Comparison of ENCODE assay signal across 9 cellular contexts in the genomic region with DNA sequence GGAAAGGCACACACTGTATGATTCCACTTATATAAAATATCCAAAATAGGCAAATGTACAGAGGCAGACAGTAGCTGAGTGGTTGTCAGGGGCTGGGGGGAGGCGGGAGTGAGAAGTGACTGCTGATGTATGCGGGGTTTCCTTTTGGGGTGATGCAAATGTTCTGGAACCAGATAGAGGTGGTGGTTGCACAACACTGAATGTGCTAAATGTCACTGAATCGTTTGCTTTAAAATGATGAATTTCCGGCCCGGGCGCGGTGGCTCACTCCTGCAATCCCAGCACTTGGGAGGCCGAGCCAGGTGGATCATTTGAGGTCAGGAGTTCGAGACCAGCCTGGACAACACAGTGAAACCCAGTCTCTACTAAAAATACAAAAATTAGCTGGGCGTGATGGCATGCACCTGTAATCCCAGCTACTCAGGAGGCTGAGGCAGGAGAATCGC. TPM values are rescaled to one million over a fixed set of nuclear protein-coding genes. Genes with fewer than 3 reads are reported as not detected.
DNase-seq lines count a peak whose midpoint lies in the region; ATAC-seq and TF ChIP-seq lines count a peak whose summit lies in the region.
"Not testable (repeated sequence)": the region's sequence is repeated elsewhere in the genome, so short reads cannot be mapped to it uniquely, and the experiment has no call there.
"Had no signal": no experiment of that assay in that cellular context is flagged by ENCODE, and none has a peak within 500 bp of the region (broad histone marks: within the 10 kb centered on the region; RNA-seq: fewer than 3 reads in every experiment).

No MANE protein-coding gene starts in this region.

- CTCF ChIA-PET in CD4-positive, alpha-beta T cell (lab: Charles Lee): interaction anchor here (1.0 to 1.5 kb wide), 4 partner anchors 25 to 93 kb away, joined by 3 to 4 read pairs (median 3); a partner anchor contains a TSS

- peaks cover 15% of the 10 kb centered on the region for H3K36me3 Mint-ChIP-seq in CD4-positive, alpha-beta T cell (ENCODE audit: low read depth)

- not testable (repeated sequence) for TF ChIP-seq POLR2A in heart left ventricle (IDR thresholded peaks at IDR 0.05)

- peak overlapping the region; percentile 74 for H3K27ac ChIP-seq in CD4-positive, alpha-beta T cell (ENCODE audit: low read depth, low read length)
- H3K27ac ChIP-seq in ascending aorta (peak overlapping the region; percentile 40 to 46), heart left ventricle (peak overlapping the region in 3 of 12 donors; percentile 5 to 89 (median 13))

- H3K4me1 Mint-ChIP-seq in CD4-positive, alpha-beta T cell (ENCODE audit: low read depth): peaks cover 76% of the 10 kb centered on the region

- TF ChIP-seq CTCF in CD4-positive, alpha-beta T cell (IDR thresholded peaks at IDR 0.05); ascending aorta (IDR thresholded peaks at IDR 0.05); heart left ventricle (IDR thresholded peaks at IDR 0.05); omental fat pad (IDR thresholded peaks at IDR 0.05): not testable (repeated sequence)

- DNase-seq in CD4-positive, alpha-beta T cell: peak in 8 of 10 experiments; percentile 27 to 61 (median 38)
- DNase-seq in SKM-1 treated with dmso at 0.1 percent for 144 hours (lab: John Stamatoyannopoulos, UW; ENCODE audit: unreplicated experiment) (peak; percentile 81), ascending aorta (ENCODE audit: low spot score in 2 of 2) (peak; percentile 35 to 89), heart left ventricle (peak in 2 of 5 donors; percentile 33 to 35)
- DNase-seq in activated CD8-positive, alpha-beta memory T cell treated with anti-CD3 and anti-CD28 coated beads, Interleukin-2, amount 50 U/mL, for 48 hours: peak; percentile 82
- DNase-seq in omental fat pad (ENCODE audit: low spot score): not testable (repeated sequence)
- peak; percentile 79 for DNase-seq in stimulated activated CD8-positive, alpha-beta memory T cell treated with anti-CD3 and anti-CD28 coated beads, Interleukin-4, amount 100 ng/mL, for 48 hours

- intact Hi-C loops in CD4-positive, alpha-beta T cell (cut with DNase I, micrococcal nuclease); ascending aorta (cut with DNase I); heart left ventricle (cut with DNase I): not testable (repeated sequence)

- ATAC-seq in CD4-positive, alpha-beta T cell (ENCODE audit: poor library complexity): peak; percentile 66
- ATAC-seq in HG02798 (IDR thresholded peaks at IDR 0.05; ENCODE audit: poor library complexity, unreplicated experiment): peak; percentile 31
- ATAC-seq in heart left ventricle: peak in 3 of 4 donors; percentile 12 to 67 (median 38)
- peak; percentile 41 for ATAC-seq in omental fat pad (ENCODE audit: low FRiP score)

- not testable (repeated sequence) for H3K9me3 ChIP-seq in CD4-positive, alpha-beta T cell (ENCODE audit: control insufficient read depth, low read length); ascending aorta; heart left ventricle

- WGBS in heart left ventricle, 4 donors: 68 to 78% (median 75%) methylated on average over 11 of the region's 11 CpGs

- H3K36me3 ChIP-seq in ascending aorta, heart left ventricle: not testable (repeated sequence)

- H3K4me1 ChIP-seq in ascending aorta: peaks cover 3 to 11% of the 10 kb centered on the region in 2 donors
- peaks cover 0 to 48% (median 0%) of the 10 kb centered on the region in 12 donors for H3K4me1 ChIP-seq in heart left ventricle

- not testable (repeated sequence) for H3K4me3 ChIP-seq in ascending aorta, heart left ventricle

- not testable (repeated sequence) for H3K27me3 Mint-ChIP-seq in CD4-positive, alpha-beta T cell

- POLR2A ChIA-PET in CD4-positive, alpha-beta T cell (lab: Charles Lee): interaction anchor here (0.8 to 7.9 kb wide), 10 partner anchors 9 to 88 kb away, joined by 3 to 99 read pairs (median 6); a partner anchor contains a TSS

- not testable (repeated sequence) for H3K27me3 ChIP-seq in CD4-positive, alpha-beta T cell (ENCODE audit: control insufficient read depth, insufficient read depth, low read length); ascending aorta; heart left ventricle

- H3K27ac Mint-ChIP-seq in CD4-positive, alpha-beta T cell: peak overlapping the region; percentile 98

- peak overlapping the region; percentile 76 for H3K4me3 Mint-ChIP-seq in CD4-positive, alpha-beta T cell

- H3K9me3 Mint-ChIP-seq in CD4-positive, alpha-beta T cell: not testable (repeated sequence)

RNA-seq across cellular contexts. Expression of a gene that starts 2.4 kb away (rescaled TPM):
- 10 to 100 TPM; 20.5 to 22.5 TPM for total RNA-seq in CD4-positive, alpha-beta T cell
- 1.5 TPM for total RNA-seq in ascending aorta
- total RNA-seq in heart left ventricle: 1 to 10 TPM in 2 of 9 donors, under 1 TPM in 5, not detected in 2; 0.40 to 8.1 (median 0.66) TPM
- polyA plus RNA-seq in heart left ventricle: under 1 TPM; 0.19 to 0.35 TPM
- 1 to 10 TPM; 1.1 to 4.4 (median 1.6) TPM for total RNA-seq in omental fat pad
- total RNA-seq: H1 had no signal

RNA-seq across cellular contexts. Expression of a gene that starts 8.5 kb away (rescaled TPM):
- 10 to 100 TPM; 16.1 to 16.4 TPM for total RNA-seq in CD4-positive, alpha-beta T cell
- total RNA-seq in ascending aorta (32.8 TPM), heart left ventricle (1 to 10 TPM; 2.8 to 9.8 (median 5.2) TPM), omental fat pad (10 to 100 TPM in 2 of 4 donors, 1 to 10 TPM in 2; 4.5 to 14.8 (median 8.9) TPM)
- polyA plus RNA-seq in heart left ventricle: 1 to 10 TPM; 1.5 to 2.9 TPM
